1 cellular context compared by ENCODE assay signal in the genomic region with DNA sequence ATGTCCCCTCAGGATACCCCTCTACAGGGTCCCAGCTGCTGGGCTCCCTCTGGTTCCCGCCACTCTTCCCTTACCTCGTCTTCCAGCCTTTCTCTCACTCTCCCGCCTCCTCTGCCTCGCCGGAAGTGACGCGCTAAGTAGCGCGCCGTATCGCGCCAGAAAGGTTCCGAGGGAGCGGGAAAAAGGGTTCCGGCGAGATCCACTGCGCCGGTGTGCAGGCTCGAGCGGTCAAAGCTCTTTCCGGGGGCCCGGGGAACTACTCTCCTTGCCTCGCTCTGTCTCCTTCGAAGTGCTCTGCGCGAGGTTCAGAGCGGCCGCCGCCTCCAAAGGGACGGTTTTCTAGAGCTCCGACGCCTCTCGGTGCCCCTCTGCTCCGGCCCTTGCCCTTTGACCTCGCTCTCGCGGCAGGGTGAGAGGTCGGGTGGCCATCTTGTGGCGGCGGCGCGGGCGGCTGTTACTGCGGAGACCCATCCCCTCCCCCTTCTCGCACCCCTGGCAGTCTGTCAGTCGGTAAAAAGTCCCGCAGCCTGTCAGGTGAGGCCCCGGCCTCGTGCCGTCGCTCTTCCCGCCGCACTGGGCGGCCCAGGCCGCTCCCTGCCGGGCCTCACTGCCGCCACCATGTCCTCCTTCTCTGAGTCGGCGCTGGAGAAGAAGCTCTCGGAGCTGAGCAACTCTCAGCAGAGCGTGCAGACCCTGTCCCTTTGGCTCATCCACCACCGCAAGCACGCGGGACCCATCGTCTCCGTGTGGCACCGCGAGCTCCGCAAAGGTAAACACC.
TF ChIP-seq lines count a peak whose summit lies in the region.

A gene with protein sequence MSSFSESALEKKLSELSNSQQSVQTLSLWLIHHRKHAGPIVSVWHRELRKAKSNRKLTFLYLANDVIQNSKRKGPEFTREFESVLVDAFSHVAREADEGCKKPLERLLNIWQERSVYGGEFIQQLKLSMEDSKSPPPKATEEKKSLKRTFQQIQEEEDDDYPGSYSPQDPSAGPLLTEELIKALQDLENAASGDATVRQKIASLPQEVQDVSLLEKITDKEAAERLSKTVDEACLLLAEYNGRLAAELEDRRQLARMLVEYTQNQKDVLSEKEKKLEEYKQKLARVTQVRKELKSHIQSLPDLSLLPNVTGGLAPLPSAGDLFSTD (plus strand): TSS at position 417 of the 778 bp plus-strand sequence. CDS start 202 bp downstream, at position 619.
A gene (minus strand): TSS at position 127 of the 778 bp plus-strand sequence. CDS start 19,640 bp downstream, outside the sequence.

TF ChIP-seq in K562, 482 proteins besides CTCF, POLR2A, EP300 and RAD21 (continued from another document and continues in another):
- TF ChIP-seq, protein P1, sequence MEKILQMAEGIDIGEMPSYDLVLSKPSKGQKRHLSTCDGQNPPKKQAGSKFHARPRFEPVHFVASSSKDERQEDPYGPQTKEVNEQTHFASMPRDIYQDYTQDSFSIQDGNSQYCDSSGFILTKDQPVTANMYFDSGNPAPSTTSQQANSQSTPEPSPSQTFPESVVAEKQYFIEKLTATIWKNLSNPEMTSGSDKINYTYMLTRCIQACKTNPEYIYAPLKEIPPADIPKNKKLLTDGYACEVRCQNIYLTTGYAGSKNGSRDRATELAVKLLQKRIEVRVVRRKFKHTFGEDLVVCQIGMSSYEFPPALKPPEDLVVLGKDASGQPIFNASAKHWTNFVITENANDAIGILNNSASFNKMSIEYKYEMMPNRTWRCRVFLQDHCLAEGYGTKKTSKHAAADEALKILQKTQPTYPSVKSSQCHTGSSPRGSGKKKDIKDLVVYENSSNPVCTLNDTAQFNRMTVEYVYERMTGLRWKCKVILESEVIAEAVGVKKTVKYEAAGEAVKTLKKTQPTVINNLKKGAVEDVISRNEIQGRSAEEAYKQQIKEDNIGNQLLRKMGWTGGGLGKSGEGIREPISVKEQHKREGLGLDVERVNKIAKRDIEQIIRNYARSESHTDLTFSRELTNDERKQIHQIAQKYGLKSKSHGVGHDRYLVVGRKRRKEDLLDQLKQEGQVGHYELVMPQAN (IDR thresholded peaks at IDR 0.05; ENCODE audit: borderline replicate concordance): peak; percentile 60; the same call in 1 of the 2 replicates
- TF ChIP-seq ZNF224 (CRISPR knock-in tag; IDR thresholded peaks at IDR 0.05) (no peak), ZNF644 (tag; IDR thresholded peaks at IDR 0.05; ENCODE audit: low read depth) (0 out of 2 replicates have a peak, but pooled peaks have one; percentile 59), HNRNPUL1 (IDR thresholded peaks at IDR 0.05; ENCODE audit: low read length) (no peak), ASH1L (IDR thresholded peaks at IDR 0.05; ENCODE audit: borderline replicate concordance, low read depth, partially characterized antibody) (peak; percentile 0), ETV5 (CRISPR knock-in tag; IDR thresholded peaks at IDR 0.05; ENCODE audit: low read depth) (peak; percentile 83), SIN3A (IDR thresholded peaks at IDR 0.05; ENCODE audit: borderline replicate concordance in 2 of 2, control insufficient read depth in 1 of 2, low read depth in 2 of 2, low read length in 2 of 2) (peak in 1 of 2 experiments; percentile 53; a peak in 2 of 4 replicates), CHD2 (IDR thresholded peaks at IDR 0.05; ENCODE audit: low read depth, low read length) (peak; percentile 51), SMAD4 (CRISPR knock-in tag; conservative IDR thresholded peaks at IDR 0.05) (no peak), KDM5B (IDR thresholded peaks at IDR 0.05; ENCODE audit: insufficient replicate concordance, low read depth, low read length) (peak; percentile 38), FOS (IDR thresholded peaks at IDR 0.05; ENCODE audit: extremely low read depth, insufficient read length) (no peak), PCBP2 (IDR thresholded peaks at IDR 0.05; ENCODE audit: low read depth, low read length, poor library complexity, severe bottlenecking) (no peak), MAZ (CRISPR knock-in tag; conservative IDR thresholded peaks at IDR 0.05 in 1 of 2, IDR thresholded peaks at IDR 0.05 in 1 of 2) (peak; percentile 72 to 91), POLR2G (IDR thresholded peaks at IDR 0.05; ENCODE audit: low read depth, low read length) (peak; percentile 94), ZNF830 (CRISPR knock-in tag; IDR thresholded peaks at IDR 0.05) (no peak), SAP30 (IDR thresholded peaks at IDR 0.05; ENCODE audit: borderline replicate concordance, insufficient read depth, low read depth, low read length, poor library complexity, severe bottlenecking) (no peak), SAFB (IDR thresholded peaks at IDR 0.05; ENCODE audit: borderline replicate concordance, low read depth, low read length) (no peak), TCF7L2 (IDR thresholded peaks at IDR 0.05; ENCODE audit: low read depth, low read length) (peak; percentile 71), XRCC4 (IDR thresholded peaks at IDR 0.05; ENCODE audit: extremely low read depth, insufficient read depth, insufficient read length) (no peak), MYBL2 (IDR thresholded peaks at IDR 0.05; ENCODE audit: low read depth) (no peak), MYBL2 (CRISPR knock-in tag; IDR thresholded peaks at IDR 0.05; ENCODE audit: borderline replicate concordance) (no peak), DMBX1 (CRISPR knock-in tag; IDR thresholded peaks at IDR 0.05; ENCODE audit: borderline replicate concordance) (no peak), PHF21A (IDR thresholded peaks at IDR 0.05; ENCODE audit: borderline replicate concordance, low read depth) (no peak), RBM17 (IDR thresholded peaks at IDR 0.05; ENCODE audit: borderline replicate concordance, low read depth, low read length) (no peak), RBFOX2 (IDR thresholded peaks at IDR 0.05; ENCODE audit: low read depth, low read length) (peak; percentile 97), NELFE (IDR thresholded peaks at IDR 0.05; ENCODE audit: insufficient read depth, insufficient read length) (no peak), ZNF134 (CRISPR knock-in tag; conservative IDR thresholded peaks at IDR 0.05) (no peak)
- TF ChIP-seq, protein P2, sequence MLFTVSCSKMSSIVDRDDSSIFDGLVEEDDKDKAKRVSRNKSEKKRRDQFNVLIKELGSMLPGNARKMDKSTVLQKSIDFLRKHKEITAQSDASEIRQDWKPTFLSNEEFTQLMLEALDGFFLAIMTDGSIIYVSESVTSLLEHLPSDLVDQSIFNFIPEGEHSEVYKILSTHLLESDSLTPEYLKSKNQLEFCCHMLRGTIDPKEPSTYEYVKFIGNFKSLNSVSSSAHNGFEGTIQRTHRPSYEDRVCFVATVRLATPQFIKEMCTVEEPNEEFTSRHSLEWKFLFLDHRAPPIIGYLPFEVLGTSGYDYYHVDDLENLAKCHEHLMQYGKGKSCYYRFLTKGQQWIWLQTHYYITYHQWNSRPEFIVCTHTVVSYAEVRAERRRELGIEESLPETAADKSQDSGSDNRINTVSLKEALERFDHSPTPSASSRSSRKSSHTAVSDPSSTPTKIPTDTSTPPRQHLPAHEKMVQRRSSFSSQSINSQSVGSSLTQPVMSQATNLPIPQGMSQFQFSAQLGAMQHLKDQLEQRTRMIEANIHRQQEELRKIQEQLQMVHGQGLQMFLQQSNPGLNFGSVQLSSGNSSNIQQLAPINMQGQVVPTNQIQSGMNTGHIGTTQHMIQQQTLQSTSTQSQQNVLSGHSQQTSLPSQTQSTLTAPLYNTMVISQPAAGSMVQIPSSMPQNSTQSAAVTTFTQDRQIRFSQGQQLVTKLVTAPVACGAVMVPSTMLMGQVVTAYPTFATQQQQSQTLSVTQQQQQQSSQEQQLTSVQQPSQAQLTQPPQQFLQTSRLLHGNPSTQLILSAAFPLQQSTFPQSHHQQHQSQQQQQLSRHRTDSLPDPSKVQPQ (CRISPR knock-in tag; IDR thresholded peaks at IDR 0.05; ENCODE audit: borderline replicate concordance): no peak
- TF ChIP-seq, protein P3, sequence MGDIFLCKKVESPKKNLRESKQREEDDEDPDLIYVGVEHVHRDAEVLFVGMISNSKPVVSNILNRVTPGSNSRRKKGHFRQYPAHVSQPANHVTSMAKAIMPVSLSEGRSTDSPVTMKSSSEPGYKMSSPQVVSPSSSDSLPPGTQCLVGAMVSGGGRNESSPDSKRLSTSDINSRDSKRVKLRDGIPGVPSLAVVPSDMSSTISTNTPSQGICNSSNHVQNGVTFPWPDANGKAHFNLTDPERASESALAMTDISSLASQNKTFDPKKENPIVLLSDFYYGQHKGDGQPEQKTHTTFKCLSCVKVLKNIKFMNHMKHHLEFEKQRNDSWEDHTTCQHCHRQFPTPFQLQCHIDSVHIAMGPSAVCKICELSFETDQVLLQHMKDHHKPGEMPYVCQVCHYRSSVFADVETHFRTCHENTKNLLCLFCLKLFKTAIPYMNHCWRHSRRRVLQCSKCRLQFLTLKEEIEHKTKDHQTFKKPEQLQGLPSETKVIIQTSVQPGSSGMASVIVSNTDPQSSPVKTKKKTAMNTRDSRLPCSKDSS (IDR thresholded peaks at IDR 0.05; ENCODE audit: low read depth, partially characterized antibody): no peak
- TF ChIP-seq, protein P4, sequence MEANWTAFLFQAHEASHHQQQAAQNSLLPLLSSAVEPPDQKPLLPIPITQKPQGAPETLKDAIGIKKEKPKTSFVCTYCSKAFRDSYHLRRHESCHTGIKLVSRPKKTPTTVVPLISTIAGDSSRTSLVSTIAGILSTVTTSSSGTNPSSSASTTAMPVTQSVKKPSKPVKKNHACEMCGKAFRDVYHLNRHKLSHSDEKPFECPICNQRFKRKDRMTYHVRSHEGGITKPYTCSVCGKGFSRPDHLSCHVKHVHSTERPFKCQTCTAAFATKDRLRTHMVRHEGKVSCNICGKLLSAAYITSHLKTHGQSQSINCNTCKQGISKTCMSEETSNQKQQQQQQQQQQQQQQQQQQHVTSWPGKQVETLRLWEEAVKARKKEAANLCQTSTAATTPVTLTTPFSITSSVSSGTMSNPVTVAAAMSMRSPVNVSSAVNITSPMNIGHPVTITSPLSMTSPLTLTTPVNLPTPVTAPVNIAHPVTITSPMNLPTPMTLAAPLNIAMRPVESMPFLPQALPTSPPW (CRISPR knock-in tag; IDR thresholded peaks at IDR 0.05): peak; percentile 79
- TF ChIP-seq, protein P5, sequence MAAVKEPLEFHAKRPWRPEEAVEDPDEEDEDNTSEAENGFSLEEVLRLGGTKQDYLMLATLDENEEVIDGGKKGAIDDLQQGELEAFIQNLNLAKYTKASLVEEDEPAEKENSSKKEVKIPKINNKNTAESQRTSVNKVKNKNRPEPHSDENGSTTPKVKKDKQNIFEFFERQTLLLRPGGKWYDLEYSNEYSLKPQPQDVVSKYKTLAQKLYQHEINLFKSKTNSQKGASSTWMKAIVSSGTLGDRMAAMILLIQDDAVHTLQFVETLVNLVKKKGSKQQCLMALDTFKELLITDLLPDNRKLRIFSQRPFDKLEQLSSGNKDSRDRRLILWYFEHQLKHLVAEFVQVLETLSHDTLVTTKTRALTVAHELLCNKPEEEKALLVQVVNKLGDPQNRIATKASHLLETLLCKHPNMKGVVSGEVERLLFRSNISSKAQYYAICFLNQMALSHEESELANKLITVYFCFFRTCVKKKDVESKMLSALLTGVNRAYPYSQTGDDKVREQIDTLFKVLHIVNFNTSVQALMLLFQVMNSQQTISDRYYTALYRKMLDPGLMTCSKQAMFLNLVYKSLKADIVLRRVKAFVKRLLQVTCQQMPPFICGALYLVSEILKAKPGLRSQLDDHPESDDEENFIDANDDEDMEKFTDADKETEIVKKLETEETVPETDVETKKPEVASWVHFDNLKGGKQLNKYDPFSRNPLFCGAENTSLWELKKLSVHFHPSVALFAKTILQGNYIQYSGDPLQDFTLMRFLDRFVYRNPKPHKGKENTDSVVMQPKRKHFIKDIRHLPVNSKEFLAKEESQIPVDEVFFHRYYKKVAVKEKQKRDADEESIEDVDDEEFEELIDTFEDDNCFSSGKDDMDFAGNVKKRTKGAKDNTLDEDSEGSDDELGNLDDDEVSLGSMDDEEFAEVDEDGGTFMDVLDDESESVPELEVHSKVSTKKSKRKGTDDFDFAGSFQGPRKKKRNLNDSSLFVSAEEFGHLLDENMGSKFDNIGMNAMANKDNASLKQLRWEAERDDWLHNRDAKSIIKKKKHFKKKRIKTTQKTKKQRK (IDR thresholded peaks at IDR 0.05; ENCODE audit: borderline replicate concordance, low read depth, low read length): no peak
- TF ChIP-seq, protein P6, sequence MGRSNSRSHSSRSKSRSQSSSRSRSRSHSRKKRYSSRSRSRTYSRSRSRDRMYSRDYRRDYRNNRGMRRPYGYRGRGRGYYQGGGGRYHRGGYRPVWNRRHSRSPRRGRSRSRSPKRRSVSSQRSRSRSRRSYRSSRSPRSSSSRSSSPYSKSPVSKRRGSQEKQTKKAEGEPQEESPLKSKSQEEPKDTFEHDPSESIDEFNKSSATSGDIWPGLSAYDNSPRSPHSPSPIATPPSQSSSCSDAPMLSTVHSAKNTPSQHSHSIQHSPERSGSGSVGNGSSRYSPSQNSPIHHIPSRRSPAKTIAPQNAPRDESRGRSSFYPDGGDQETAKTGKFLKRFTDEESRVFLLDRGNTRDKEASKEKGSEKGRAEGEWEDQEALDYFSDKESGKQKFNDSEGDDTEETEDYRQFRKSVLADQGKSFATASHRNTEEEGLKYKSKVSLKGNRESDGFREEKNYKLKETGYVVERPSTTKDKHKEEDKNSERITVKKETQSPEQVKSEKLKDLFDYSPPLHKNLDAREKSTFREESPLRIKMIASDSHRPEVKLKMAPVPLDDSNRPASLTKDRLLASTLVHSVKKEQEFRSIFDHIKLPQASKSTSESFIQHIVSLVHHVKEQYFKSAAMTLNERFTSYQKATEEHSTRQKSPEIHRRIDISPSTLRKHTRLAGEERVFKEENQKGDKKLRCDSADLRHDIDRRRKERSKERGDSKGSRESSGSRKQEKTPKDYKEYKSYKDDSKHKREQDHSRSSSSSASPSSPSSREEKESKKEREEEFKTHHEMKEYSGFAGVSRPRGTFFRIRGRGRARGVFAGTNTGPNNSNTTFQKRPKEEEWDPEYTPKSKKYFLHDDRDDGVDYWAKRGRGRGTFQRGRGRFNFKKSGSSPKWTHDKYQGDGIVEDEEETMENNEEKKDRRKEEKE (IDR thresholded peaks at IDR 0.05; ENCODE audit: borderline replicate concordance in 1 of 2, control insufficient read depth in 1 of 2, low read depth in 2 of 2, low read length in 1 of 2): no peak
- TF ChIP-seq, protein P7, sequence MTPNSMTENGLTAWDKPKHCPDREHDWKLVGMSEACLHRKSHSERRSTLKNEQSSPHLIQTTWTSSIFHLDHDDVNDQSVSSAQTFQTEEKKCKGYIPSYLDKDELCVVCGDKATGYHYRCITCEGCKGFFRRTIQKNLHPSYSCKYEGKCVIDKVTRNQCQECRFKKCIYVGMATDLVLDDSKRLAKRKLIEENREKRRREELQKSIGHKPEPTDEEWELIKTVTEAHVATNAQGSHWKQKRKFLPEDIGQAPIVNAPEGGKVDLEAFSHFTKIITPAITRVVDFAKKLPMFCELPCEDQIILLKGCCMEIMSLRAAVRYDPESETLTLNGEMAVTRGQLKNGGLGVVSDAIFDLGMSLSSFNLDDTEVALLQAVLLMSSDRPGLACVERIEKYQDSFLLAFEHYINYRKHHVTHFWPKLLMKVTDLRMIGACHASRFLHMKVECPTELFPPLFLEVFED (CRISPR knock-in tag; conservative IDR thresholded peaks at IDR 0.05): no peak
